ENCODE assay signal across 8 cellular contexts in genomic region chr6:135438907-135439535, GRCh38. TPM values are rescaled to one million over a fixed set of nuclear protein-coding genes. Genes with fewer than 3 reads are reported as not detected.
DNase-seq lines count a peak whose midpoint lies in the region; ATAC-seq and TF ChIP-seq lines count a peak whose summit lies in the region.

No MANE protein-coding gene starts in this region.

- peaks cover 12% of the 10 kb centered on the region for H3K36me3 ChIP-seq in brain microvascular endothelial cell (replicated peaks)

- H3K27me3 Mint-ChIP-seq in osteocyte (ENCODE audit: unreplicated experiment) = no peaks in the 10 kb centered on the region

- peaks cover 4% of the 10 kb centered on the region for H3K9me3 Mint-ChIP-seq in osteocyte (ENCODE audit: unreplicated experiment)

- no peaks in the 10 kb centered on the region for H3K27me3 ChIP-seq in brain microvascular endothelial cell (replicated peaks)

- H3K4me3 Mint-ChIP-seq in osteocyte (ENCODE audit: unreplicated experiment) = no peak overlapping the region

- no peak overlapping the region for H3K27ac ChIP-seq in brain microvascular endothelial cell

- ATAC-seq in GM21786 (IDR thresholded peaks at IDR 0.05; ENCODE audit: unreplicated experiment) (peak; percentile 52), HG02973 (IDR thresholded peaks at IDR 0.05; ENCODE audit: unreplicated experiment) (no peak), GM19328 (IDR thresholded peaks at IDR 0.05; ENCODE audit: unreplicated experiment) (no peak)

- in situ Hi-C loops in brain microvascular endothelial cell (cut with HindIII; ENCODE audit: low pct_ligation_motif_present, low sequenced_read_pairs) = no loop called here

- no peak overlapping the region for H3K27ac Mint-ChIP-seq in osteocyte (ENCODE audit: unreplicated experiment)

- H3K4me3 ChIP-seq in brain microvascular endothelial cell (ENCODE audit: low read depth, low read length) = no peak overlapping the region

- DNase-seq in EL (peak; percentile 49), NCI-H526 (lab: John Stamatoyannopoulos, UW) (peak; percentile 100), brain microvascular endothelial cell (peak; percentile 6), osteocyte (ENCODE audit: extremely low spot score, unreplicated experiment) (no peak)
- no peak for DNase-seq in stimulated activated naive CD4-positive, alpha-beta T cell treated with Interleukin-2 at 50 U/mL for 16 hours (lab: John Stamatoyannopoulos, UW)

- no peaks in the 10 kb centered on the region for H3K4me1 Mint-ChIP-seq in osteocyte (ENCODE audit: unreplicated experiment)

- peaks cover 21% of the 10 kb centered on the region for H3K36me3 Mint-ChIP-seq in osteocyte (ENCODE audit: unreplicated experiment)

- TF ChIP-seq CTCF in brain microvascular endothelial cell (IDR thresholded peaks at IDR 0.05; ENCODE audit: low read depth, low read length, missing control alignments) = peak; percentile 45
- TF ChIP-seq CTCF in osteocyte (IDR thresholded peaks at IDR 0.05) = peak; percentile 57

RNA-seq across cellular contexts. Expression of gene AHI1, which starts 58.5 kb away (rescaled TPM):
- 24.5 and 33.5 TPM in 2 replicates for total RNA-seq in osteocyte

Comparison
In these comparisons a context has a peak if more than half of its experiments do, and no peak if none do; other contexts are left out.
1. DNase-seq: peak in EL (single experiment), NCI-H526 (2 of 2) and brain microvascular endothelial cell (single experiment); none in osteocyte (single experiment) and stimulated activated naive CD4-positive, alpha-beta T cell treated with Interleukin-2 at 50 U/mL for 16 hours (single experiment).